Comparison of ENCODE assay signal across 1 cellular context in the genomic region with DNA sequence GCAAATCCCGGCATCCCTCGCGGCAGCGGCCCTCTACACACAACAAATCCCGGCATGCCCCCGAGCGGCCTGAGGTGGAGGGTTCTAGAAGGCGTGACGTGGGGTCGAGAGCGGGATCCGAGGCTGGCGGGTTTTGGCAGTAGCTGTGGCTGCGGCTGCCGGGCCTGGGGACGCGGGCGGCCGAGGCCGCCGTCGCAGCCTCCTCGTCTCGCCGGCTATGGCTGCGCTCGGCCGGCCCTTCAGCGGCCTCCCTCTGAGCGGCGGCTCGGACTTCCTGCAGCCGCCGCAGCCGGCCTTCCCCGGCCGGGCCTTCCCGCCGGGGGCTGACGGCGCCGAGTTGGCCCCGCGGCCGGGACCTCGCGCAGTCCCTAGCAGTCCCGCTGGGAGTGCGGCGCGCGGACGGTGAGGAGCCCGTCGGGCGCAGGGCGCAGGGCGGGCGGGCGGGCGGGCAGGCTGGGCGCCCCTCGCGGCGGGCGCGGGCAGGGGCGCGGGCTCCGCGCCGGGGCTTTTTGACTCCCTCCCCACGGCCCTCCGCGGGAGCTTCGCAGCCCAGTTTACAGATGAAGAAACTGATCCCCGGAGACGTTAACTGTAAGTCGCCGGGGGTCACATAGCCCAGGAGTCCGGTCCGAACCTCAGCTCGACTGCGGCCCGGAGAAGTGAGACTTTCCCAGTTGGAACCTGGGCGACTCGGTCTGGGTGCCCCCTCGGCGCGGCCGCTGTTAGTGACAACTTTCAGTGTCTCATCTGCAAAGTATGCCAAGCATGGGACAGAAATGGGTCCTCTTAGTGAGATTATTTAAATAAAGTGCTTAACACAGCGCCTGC.
TF ChIP-seq lines count a peak whose summit lies in the region.

A gene with protein sequence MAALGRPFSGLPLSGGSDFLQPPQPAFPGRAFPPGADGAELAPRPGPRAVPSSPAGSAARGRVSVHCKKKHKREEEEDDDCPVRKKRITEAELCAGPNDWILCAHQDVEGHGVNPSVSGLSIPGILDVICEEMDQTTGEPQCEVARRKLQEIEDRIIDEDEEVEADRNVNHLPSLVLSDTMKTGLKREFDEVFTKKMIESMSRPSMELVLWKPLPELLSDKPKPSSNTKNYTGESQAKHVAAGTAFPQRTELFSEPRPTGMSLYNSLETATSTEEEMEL (plus strand): TSS at position 63 of the 828 bp plus-strand sequence. CDS start 155 bp downstream, at position 218.

TF ChIP-seq in HCT116, 20 proteins besides CTCF, POLR2A, EP300 and RAD21 (continued from another document):
- no peak for TF ChIP-seq JUND (IDR thresholded peaks at IDR 0.05)
- peak; percentile 97 for TF ChIP-seq ZFX (IDR thresholded peaks at IDR 0.05)
- no peak for TF ChIP-seq YY1 (IDR thresholded peaks at IDR 0.05; ENCODE audit: extremely low read depth, insufficient replicate concordance, low read depth, low read length)
- TF ChIP-seq CEBPB (IDR thresholded peaks at IDR 0.05; ENCODE audit: low read depth) = no peak
- TF ChIP-seq TCF7L2 (IDR thresholded peaks at IDR 0.05; ENCODE audit: borderline replicate concordance, extremely low read depth, insufficient read depth, insufficient read length) = peak; percentile 79
- TF ChIP-seq, protein P1, sequence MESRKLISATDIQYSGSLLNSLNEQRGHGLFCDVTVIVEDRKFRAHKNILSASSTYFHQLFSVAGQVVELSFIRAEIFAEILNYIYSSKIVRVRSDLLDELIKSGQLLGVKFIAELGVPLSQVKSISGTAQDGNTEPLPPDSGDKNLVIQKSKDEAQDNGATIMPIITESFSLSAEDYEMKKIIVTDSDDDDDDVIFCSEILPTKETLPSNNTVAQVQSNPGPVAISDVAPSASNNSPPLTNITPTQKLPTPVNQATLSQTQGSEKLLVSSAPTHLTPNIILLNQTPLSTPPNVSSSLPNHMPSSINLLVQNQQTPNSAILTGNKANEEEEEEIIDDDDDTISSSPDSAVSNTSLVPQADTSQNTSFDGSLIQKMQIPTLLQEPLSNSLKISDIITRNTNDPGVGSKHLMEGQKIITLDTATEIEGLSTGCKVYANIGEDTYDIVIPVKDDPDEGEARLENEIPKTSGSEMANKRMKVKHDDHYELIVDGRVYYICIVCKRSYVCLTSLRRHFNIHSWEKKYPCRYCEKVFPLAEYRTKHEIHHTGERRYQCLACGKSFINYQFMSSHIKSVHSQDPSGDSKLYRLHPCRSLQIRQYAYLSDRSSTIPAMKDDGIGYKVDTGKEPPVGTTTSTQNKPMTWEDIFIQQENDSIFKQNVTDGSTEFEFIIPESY (IDR thresholded peaks at IDR 0.05; ENCODE audit: extremely low read depth, insufficient replicate concordance, low read length) = peak; percentile 28
- TF ChIP-seq ZNF274 (IDR thresholded peaks at IDR 0.05; ENCODE audit: low read depth, low read length) = no peak
- TF ChIP-seq MAX (IDR thresholded peaks at IDR 0.05) = peak; percentile 67; the same call in 1 of the 2 replicates
- TF ChIP-seq CBX3 (IDR thresholded peaks at IDR 0.05; ENCODE audit: low read depth) = no peak
- peak; percentile 80 for TF ChIP-seq POLR2AphosphoS5 (IDR thresholded peaks at IDR 0.05; ENCODE audit: low read depth, low read length)
- no peak for TF ChIP-seq EGR1 (IDR thresholded peaks at IDR 0.05; ENCODE audit: low read depth)
